Comparison of ENCODE assay signal across 17 cellular contexts in genomic region chr12:96473394-96474093, GRCh38. TPM values are rescaled to one million over a fixed set of nuclear protein-coding genes. Genes with fewer than 3 reads are reported as not detected.
"Had no signal": no experiment of that assay in that cellular context is flagged by ENCODE, and none has a peak within 500 bp of the region (broad histone marks: within the 10 kb centered on the region; RNA-seq: fewer than 3 reads in every experiment).

No MANE protein-coding gene starts in this region.

- H3K4me3 Mint-ChIP-seq: activated naive CD8-positive, alpha-beta T cell treated with anti-CD3 and anti-CD28 coated beads, Interleukin-2, amount 10 ng/mL, durations not matched to agents 7 days and 5 days; neural progenitor cell; stimulated activated memory B cell treated with anti-CD40 and anti-IgM and Interleukin-4, amounts not matched to agents 10 μg/mL and 1 μg/mL and 100 μg/mL, for 72 hours had no signal

- H3K27ac Mint-ChIP-seq: activated naive CD8-positive, alpha-beta T cell treated with anti-CD3 and anti-CD28 coated beads, Interleukin-2, amount 10 ng/mL, durations not matched to agents 7 days and 5 days; neural progenitor cell; stimulated activated memory B cell treated with anti-CD40 and anti-IgM and Interleukin-4, amounts not matched to agents 10 μg/mL and 1 μg/mL and 100 μg/mL, for 72 hours had no signal

- H3K27me3 Mint-ChIP-seq: activated naive CD8-positive, alpha-beta T cell treated with anti-CD3 and anti-CD28 coated beads, Interleukin-2, amount 10 ng/mL, durations not matched to agents 7 days and 5 days; stimulated activated memory B cell treated with anti-CD40 and anti-IgM and Interleukin-4, amounts not matched to agents 10 μg/mL and 1 μg/mL and 100 μg/mL, for 72 hours had no signal

- H3K36me3 Mint-ChIP-seq: neural progenitor cell had no signal

- H3K4me1 ChIP-seq: ascending aorta, colonic mucosa, heart right ventricle, neural progenitor cell, pancreas had no signal

- H3K27me3 ChIP-seq: ascending aorta, colonic mucosa, heart right ventricle, neural progenitor cell, pancreas, SJSA1 had no signal

- H3K36me3 ChIP-seq: ascending aorta, colonic mucosa, heart right ventricle, neural progenitor cell, pancreas, SJSA1 had no signal

- H3K4me1 Mint-ChIP-seq: stimulated activated memory B cell treated with anti-CD40 and anti-IgM and Interleukin-4, amounts not matched to agents 10 μg/mL and 1 μg/mL and 100 μg/mL, for 72 hours had no signal

- H3K4me3 ChIP-seq: ascending aorta, colonic mucosa, heart right ventricle, neural progenitor cell, pancreas, SJSA1 had no signal

- H3K27ac ChIP-seq: ascending aorta, colonic mucosa, heart right ventricle, neural progenitor cell, pancreas, SJSA1 had no signal

- H3K9me3 ChIP-seq: ascending aorta, colonic mucosa, pancreas, SJSA1 had no signal

- H3K4me2 ChIP-seq: neural progenitor cell had no signal

- ATAC-seq: heart right ventricle; left ventricle myocardium superior; pancreas; stimulated activated memory B cell treated with anti-CD40 and anti-IgM and Interleukin-4, amounts not matched to agents 10 μg/mL and 1 μg/mL and 100 μg/mL, for 72 hours had no signal

- H3K9ac ChIP-seq: neural progenitor cell had no signal

- H2AFZ ChIP-seq: neural progenitor cell had no signal

- DNase-seq: activated CD4-positive, alpha-beta T cell treated with anti-CD3 and anti-CD28 coated beads, Interleukin-2, amount 50 U/mL, for 4 hours; activated CD4-positive, CD25-positive, alpha-beta regulatory T cell treated with anti-CD3 and anti-CD28 coated beads, Interleukin-2, amount 50 U/mL, for 72 hours; activated effector memory CD4-positive, alpha-beta T cell treated with Interleukin-2 at 50 U/mL for 16 hours; activated naive CD8-positive, alpha-beta T cell treated with anti-CD3 and anti-CD28 coated beads, Interleukin-2, amount 10 ng/mL, durations not matched to agents 7 days and 5 days; colonic mucosa; heart right ventricle; left ventricle myocardium superior; mesenchymal stem cell; pancreas; stimulated activated CD4-positive, alpha-beta T cell treated with anti-CD3 and anti-CD28 coated beads, Interleukin-15, amount 100 ng/mL, for 24 hours; stimulated activated CD4-positive, alpha-beta T cell treated with anti-CD3 and anti-CD28 coated beads, Interleukin-4, amount 100 ng/mL, for 24 hours; SW 1271; trophoblast cell had no signal

RNA-seq across cellular contexts. Expression of gene CFAP54, which starts 15.8 kb away (rescaled TPM):
- total RNA-seq: ascending aorta had no signal
